In the genomic region with DNA sequence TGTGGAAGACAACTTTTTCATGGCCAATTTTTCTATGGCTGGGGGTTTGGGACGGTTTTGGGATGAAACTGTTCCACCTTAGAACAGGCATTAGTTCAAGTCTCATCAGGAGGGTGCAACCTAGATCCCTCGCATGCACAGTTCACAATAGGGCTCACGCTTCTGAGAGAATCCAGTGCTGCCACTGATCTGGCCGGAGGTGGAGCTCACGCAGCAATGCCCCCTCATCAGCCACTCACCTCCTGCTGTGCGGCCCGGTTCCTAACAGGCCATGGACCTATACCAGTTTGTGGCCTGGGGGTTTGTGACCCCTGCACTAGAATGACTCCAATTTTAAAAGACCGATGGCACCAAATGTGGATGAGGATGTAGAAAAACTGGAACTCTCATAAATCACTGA, we compare ENCODE assay signal across 14 cellular contexts.
DNase-seq lines count a peak whose midpoint lies in the region; ATAC-seq and TF ChIP-seq lines count a peak whose summit lies in the region.
"Had no signal": no experiment of that assay in that cellular context is flagged by ENCODE, and none has a peak within 500 bp of the region (broad histone marks: within the 10 kb centered on the region; RNA-seq: fewer than 3 reads in every experiment).

No MANE protein-coding gene starts in this region.

- TF ChIP-seq CTCF in coronary artery (IDR thresholded peaks at IDR 0.05), result no peak
- TF ChIP-seq CTCF in nephron progenitor cell (IDR thresholded peaks at IDR 0.05), result no peak
- TF ChIP-seq CTCF in stomach (IDR thresholded peaks at IDR 0.05), result no peak
- TF ChIP-seq CTCF in ascending aorta (IDR thresholded peaks at IDR 0.05), result no peak

- H3K27me3 ChIP-seq in stomach, result no peaks in the 10 kb centered on the region
- no peaks in the 10 kb centered on the region for H3K27me3 ChIP-seq in ascending aorta

- H3K4me3 Mint-ChIP-seq in nephron progenitor cell, result no peak overlapping the region

- peaks cover 46% of the 10 kb centered on the region for H3K9me3 Mint-ChIP-seq in nephron progenitor cell

- peaks cover 7% of the 10 kb centered on the region for H3K4me1 Mint-ChIP-seq in nephron progenitor cell

- H3K36me3 Mint-ChIP-seq in nephron progenitor cell (ENCODE audit: low read depth), result peaks cover 24% of the 10 kb centered on the region

- H3K4me1 ChIP-seq in stomach, result no peaks in the 10 kb centered on the region
- no peaks in the 10 kb centered on the region for H3K4me1 ChIP-seq in ascending aorta
- H3K4me1 ChIP-seq: A549 had no signal

- H3K9me3 ChIP-seq in stomach (peaks cover 0 to 15% (median 0%) of the 10 kb centered on the region in 4 donors), ascending aorta (no peaks in the 10 kb centered on the region)

- peaks cover 6% of the 10 kb centered on the region for H3K27me3 Mint-ChIP-seq in nephron progenitor cell (ENCODE audit: low read depth, poor library complexity)

- H3K4me3 ChIP-seq in coronary artery (no peak overlapping the region), stomach (no peak overlapping the region), ascending aorta (no peak overlapping the region)
- H3K4me3 ChIP-seq: A549, K562 had no signal

- no peak for TF ChIP-seq POLR2A in stomach (IDR thresholded peaks at IDR 0.05)

- TF ChIP-seq EP300 in stomach (IDR thresholded peaks at IDR 0.05), result no peak

- DNase-seq in activated gamma-delta T cell treated with Interleukin-2 at 50 U/mL for 16 hours (peak; percentile 0), activated gamma-delta T cell (lab: John Stamatoyannopoulos, UW) (no peak), coronary artery (ENCODE audit: low spot score) (peak; percentile 31), nephron progenitor cell (no peak), stomach (peak; percentile 20), NCI-H2227 (lab: John Stamatoyannopoulos, UW; ENCODE audit: unreplicated experiment) (no peak), ascending aorta (ENCODE audit: low spot score in 2 of 2) (no peak)
- DNase-seq: COR-L47, NCI-H187 treated with DMSO at 0.1 percent for 48 hours, NCI-H446 had no signal

- peak overlapping the region; percentile 32 for H3K27ac Mint-ChIP-seq in nephron progenitor cell

- no peak for ATAC-seq in GM18868 (IDR thresholded peaks at IDR 0.05; ENCODE audit: unreplicated experiment)
- ATAC-seq: A549, K562 had no signal

- intact Hi-C loops in stomach (cut with DNase I; ENCODE audit: low total_unique reads), result no loop called here
- intact Hi-C loops in ascending aorta (cut with DNase I), result no loop called here

- no peak overlapping the region for H3K27ac ChIP-seq in coronary artery
- no peak overlapping the region for H3K27ac ChIP-seq in stomach
- H3K27ac ChIP-seq in ascending aorta, result no peak overlapping the region
- H3K27ac ChIP-seq: A549, C4-2B had no signal

- H3K36me3 ChIP-seq in stomach (no peaks in the 10 kb centered on the region), ascending aorta (no peaks in the 10 kb centered on the region)

- WGBS in stomach, 5 donors, result 76 to 83% (median 77%) methylated on average over 8 of the region's 8 CpGs

Comparison
In these comparisons a context has a peak if more than half of its experiments do, and no peak if none do; other contexts are left out.
1. DNase-seq: peak in activated gamma-delta T cell treated with Interleukin-2 at 50 U/mL for 16 hours (single experiment), coronary artery (single experiment) and stomach (single experiment); none in activated gamma-delta T cell (single experiment), nephron progenitor cell (single experiment), NCI-H2227 (single experiment) and ascending aorta (0 of 2).